8 cellular contexts compared by ENCODE assay signal in genomic region chr17:44774271-44775135, GRCh38. TPM values are rescaled to one million over a fixed set of nuclear protein-coding genes. Genes with fewer than 3 reads are reported as not detected.
A peak's percentile ranks its signal among the peaks of the same experiment; 100 is the strongest.
DNase-seq lines count a peak whose midpoint lies in the region; ATAC-seq and TF ChIP-seq lines count a peak whose summit lies in the region.

No MANE protein-coding gene starts in this region.

- ATAC-seq in HG03139 (IDR thresholded peaks at IDR 0.05; ENCODE audit: unreplicated experiment), result peak; percentile 34
- ATAC-seq in activated CD4-positive, alpha-beta T cell treated with anti-CD3 and anti-CD28 coated beads for 36 hours, result peak; percentile 27
- no peak for ATAC-seq in HG03280 (IDR thresholded peaks at IDR 0.05; ENCODE audit: unreplicated experiment)

- CTCF ChIA-PET in activated CD4-positive, alpha-beta T cell treated with anti-CD3 and anti-CD28 coated beads for 36 hours (lab: Charles Lee), result interaction anchor here (0.5 to 3.1 kb wide), 6 partner anchors 15 to 241 kb away, joined by 3 to 14 read pairs (median 8); partner anchors contain the start of gene ADAM11

- no peaks in the 10 kb centered on the region for H3K9me3 Mint-ChIP-seq in activated CD4-positive, alpha-beta T cell treated with anti-CD3 and anti-CD28 coated beads for 36 hours (ENCODE audit: low read depth)

- peak; percentile 94 for DNase-seq in Daoy (ENCODE audit: low read depth)
- DNase-seq in NCI-H510A (lab: John Stamatoyannopoulos, UW), result peak; percentile 82
- peak; percentile 94 for DNase-seq in activated CD4-positive, alpha-beta T cell treated with anti-CD3 and anti-CD28 coated beads for 36 hours
- peak; percentile 78 for DNase-seq in choroid plexus epithelial cell (ENCODE audit: low read depth)
- peak; percentile 95 for DNase-seq in left kidney (ENCODE audit: low read depth, low spot score)
- peak; percentile 79 to 91 for DNase-seq in stimulated activated CD4-positive, alpha-beta T cell treated with anti-CD3 and anti-CD28 coated beads, Interleukin-1b, Interleukin-23, amount 100 ng/mL, for 4 hours (ENCODE audit: low read depth in 2 of 2)

- no peak overlapping the region for H3K27ac Mint-ChIP-seq in activated CD4-positive, alpha-beta T cell treated with anti-CD3 and anti-CD28 coated beads for 36 hours

- peak; percentile 98 for TF ChIP-seq CTCF in choroid plexus epithelial cell (conservative IDR thresholded peaks at IDR 0.05; ENCODE audit: low read depth, low read length)

- no peaks in the 10 kb centered on the region for H3K27me3 Mint-ChIP-seq in activated CD4-positive, alpha-beta T cell treated with anti-CD3 and anti-CD28 coated beads for 36 hours

- peak overlapping the region; percentile 72 for H3K4me3 ChIP-seq in choroid plexus epithelial cell (ENCODE audit: low read depth, low read length)

- H3K36me3 Mint-ChIP-seq in activated CD4-positive, alpha-beta T cell treated with anti-CD3 and anti-CD28 coated beads for 36 hours (ENCODE audit: low read depth), result no peaks in the 10 kb centered on the region

- H3K4me3 Mint-ChIP-seq in activated CD4-positive, alpha-beta T cell treated with anti-CD3 and anti-CD28 coated beads for 36 hours, result peak overlapping the region; percentile 77

- POLR2A ChIA-PET in activated CD4-positive, alpha-beta T cell treated with anti-CD3 and anti-CD28 coated beads for 36 hours (lab: Charles Lee), result interaction anchor here (1.5 kb wide), 1 partner anchor 56 kb away, joined by 3 read pairs; no protein-coding TSS in a partner anchor

- intact Hi-C loops in activated CD4-positive, alpha-beta T cell treated with anti-CD3 and anti-CD28 coated beads for 36 hours (cut with DNase I, micrococcal nuclease), result loop anchor here (1.0 to 10.0 kb wide), 20 partner anchors 53 to 997 kb away; partner anchors contain the start of genes EFTUD2 (in 2 of the 2), PLCD3 (in 2 of the 2), ACBD4 (in 1 of the 2) and C1QL1 (in 1 of the 2)

- H3K4me1 Mint-ChIP-seq in activated CD4-positive, alpha-beta T cell treated with anti-CD3 and anti-CD28 coated beads for 36 hours, result peaks cover 7% of the 10 kb centered on the region

RNA-seq across cellular contexts. Expression of gene ADAM11, which starts 15.7 kb away (rescaled TPM):
- 0.17 TPM in 1 of 2 replicates, not detected in the other for total RNA-seq in Daoy (2014; rRNA removed; shearing (Covaris generic))
- under 1 TPM; 0.19 to 0.55 TPM for total RNA-seq in activated CD4-positive, alpha-beta T cell treated with anti-CD3 and anti-CD28 coated beads for 36 hours

RNA-seq across cellular contexts. Expression of gene GJC1, which starts 55.6 kb away (rescaled TPM):
- 12.4 and 15.7 TPM in 2 replicates for total RNA-seq in Daoy (2014; rRNA removed; shearing (Covaris generic))
- 1 to 10 TPM; 3.3 to 3.7 TPM for total RNA-seq in activated CD4-positive, alpha-beta T cell treated with anti-CD3 and anti-CD28 coated beads for 36 hours
